In genomic region chr16:73040136-73040535, GRCh38 we compare ENCODE assay signal across 1 cellular context.
TF ChIP-seq lines count a peak whose summit lies in the region.

No MANE protein-coding gene starts in this region.

TF ChIP-seq in IMR-90, 13 proteins besides CTCF, POLR2A, EP300 and RAD21 (continued from another document):
- TF ChIP-seq SMC3 (IDR thresholded peaks at IDR 0.05; ENCODE audit: low read depth, low read length) (no peak), RCOR1 (IDR thresholded peaks at IDR 0.05; ENCODE audit: insufficient replicate concordance, low read length) (no peak), NFE2L2 (IDR thresholded peaks at IDR 0.05; ENCODE audit: low read depth, low read length) (no peak), MXI1 (IDR thresholded peaks at IDR 0.05; ENCODE audit: borderline replicate concordance, low read depth, low read length) (no peak)
